ENCODE assay signal across 18 cellular contexts in genomic region chr9:119986205-119986604, GRCh38.
DNase-seq lines count a peak whose midpoint lies in the region; ATAC-seq, FAIRE-seq and TF ChIP-seq lines count a peak whose summit lies in the region.
"Had no signal": no experiment of that assay in that cellular context is flagged by ENCODE, and none has a peak within 500 bp of the region (broad histone marks: within the 10 kb centered on the region; RNA-seq: fewer than 3 reads in every experiment).

No MANE protein-coding gene starts in this region.

- intact Hi-C loops in right lobe of liver (cut with DNase I) (no loop called here), HepG2 (cut with micrococcal nuclease; ENCODE audit: unreplicated experiment) (no loop called here)

- H3K27me3 ChIP-seq in right lobe of liver (no peaks in the 10 kb centered on the region), HepG2 (ENCODE audit: control insufficient read depth in 1 of 2, insufficient read depth in 2 of 2, low read length in 2 of 2) (no peaks in the 10 kb centered on the region), small intestine (ENCODE audit: control insufficient read depth in 2 of 2, insufficient read depth in 2 of 2, low read length in 2 of 2) (no peaks in the 10 kb centered on the region)
- H3K27me3 ChIP-seq: tibial nerve had no signal

- in situ Hi-C loops in HepG2 (cut with HindIII; ENCODE audit: extremely low pct_ligation_motif_present, low pct_unique_long_range_greater_than_20kb), result no loop called here

- no peaks in the 10 kb centered on the region for H4K20me1 ChIP-seq in HepG2 (ENCODE audit: insufficient read depth, low read length)

- H3K4me1 ChIP-seq in right lobe of liver (no peaks in the 10 kb centered on the region), HepG2 (ENCODE audit: insufficient read depth, low read length) (no peaks in the 10 kb centered on the region), small intestine (ENCODE audit: control insufficient read depth in 2 of 2, insufficient read depth in 1 of 2, low read depth in 1 of 2, low read length in 1 of 2) (no peaks in the 10 kb centered on the region)
- H3K4me1 ChIP-seq: left ventricle myocardium inferior, tibial nerve had no signal

- H3K9me3 ChIP-seq in right lobe of liver (no peaks in the 10 kb centered on the region), HepG2 (ENCODE audit: low read length) (no peaks in the 10 kb centered on the region), small intestine (ENCODE audit: control insufficient read depth, low read depth) (no peaks in the 10 kb centered on the region)
- H3K9me3 ChIP-seq: left ventricle myocardium inferior, tibial nerve had no signal

- H3K4me2 ChIP-seq in HepG2 (ENCODE audit: low read depth, low read length), result no peak overlapping the region

- ATAC-seq in right lobe of liver (peak in 3 of 4 donors; percentile 31 to 58 (median 38)), HepG2 (no peak), GM19452 (IDR thresholded peaks at IDR 0.05; ENCODE audit: unreplicated experiment) (no peak), GM19023 (IDR thresholded peaks at IDR 0.05; ENCODE audit: unreplicated experiment) (no peak)
- ATAC-seq: activated naive CD8-positive, alpha-beta T cell treated with anti-CD3 and anti-CD28 coated beads, Interleukin-2, amount 50 U/mL, for 24 hours; Right ventricle myocardium inferior had no signal

- POLR2A ChIA-PET in HepG2 (lab: Yijun Ruan, JAX), result no interaction called here

- peak in 1 of 4 donors; percentile 16 for TF ChIP-seq CTCF in right lobe of liver (IDR thresholded peaks at IDR 0.05)
- TF ChIP-seq CTCF in HepG2 (CRISPR knock-in tag; IDR thresholded peaks at IDR 0.05), result no peak

- no peak overlapping the region for H3K27ac ChIP-seq in right lobe of liver
- no peak overlapping the region for H3K27ac ChIP-seq in HepG2 (ENCODE audit: extremely low read length, insufficient read depth, low read length)
- no peak overlapping the region for H3K27ac ChIP-seq in small intestine (ENCODE audit: low read depth in 1 of 2, low read length in 1 of 2)
- H3K27ac ChIP-seq: left ventricle myocardium inferior, tibial nerve had no signal

- no peak for FAIRE-seq in HepG2 (lab: Jason Lieb, UNC)
- no peak for FAIRE-seq in small intestine (lab: Jason Lieb, UNC)
- FAIRE-seq: colon had no signal

- DNase-seq in right lobe of liver, result peak in 1 of 3 donors; percentile 28
- DNase-seq in HepG2 (ENCODE audit: low spot score), result no peak
- DNase-seq in NCI-H2029 (lab: John Stamatoyannopoulos, UW), result peak; percentile 66
- DNase-seq in SHP77 treated with DMSO at 0.1 percent for 48 hours (lab: John Stamatoyannopoulos, UW), result peak; percentile 71
- peak; percentile 3 for DNase-seq in small intestine
- DNase-seq in NCI-H226, result no peak
- DNase-seq: activated CD4-positive, alpha-beta T cell treated with anti-CD3 and anti-CD28 coated beads, Interleukin-2, amount 10 ng/mL, durations not matched to agents 7 days and 5 days; activated naive CD8-positive, alpha-beta T cell treated with anti-CD3 and anti-CD28 coated beads, Interleukin-2, amount 50 U/mL, for 24 hours; DMS79 treated with DMSO at 0.1 percent for 48 hours; GOT3; left ventricle myocardium inferior; posterior cingulate gyrus; stimulated activated naive CD4-positive, alpha-beta T cell treated with Interleukin-2 at 50 U/mL for 16 hours had no signal

- no peak for TF ChIP-seq POLR2A in right lobe of liver (IDR thresholded peaks at IDR 0.05)
- no peak for TF ChIP-seq POLR2A in HepG2 (IDR thresholded peaks at IDR 0.05; ENCODE audit: insufficient read depth in 1 of 2, low read depth in 2 of 2, low read length in 2 of 2)

- TF ChIP-seq EP300 in HepG2 (IDR thresholded peaks at IDR 0.05; ENCODE audit: low read depth in 2 of 2, low read length in 2 of 2) (no peak), HepG2 (CRISPR knock-in tag; IDR thresholded peaks at IDR 0.05; ENCODE audit: borderline replicate concordance) (no peak)

- H3K9ac ChIP-seq in HepG2 (ENCODE audit: insufficient read depth, low read depth, low read length), result no peak overlapping the region

- H2AFZ ChIP-seq in HepG2 (ENCODE audit: low read length), result no peak overlapping the region

- H3K4me3 ChIP-seq in right lobe of liver (no peak overlapping the region), HepG2 (replicated peaks in 1 of 3; ENCODE audit: insufficient read depth in 1 of 3, low read depth in 2 of 3, low read length in 3 of 3) (no peak overlapping the region), small intestine (ENCODE audit: low read depth in 1 of 2, low read length in 2 of 2) (no peak overlapping the region)
- H3K4me3 ChIP-seq: left ventricle myocardium inferior, tibial nerve had no signal

- 33% methylated on average over 1 of the region's 4 CpGs for WGBS in right lobe of liver (ENCODE audit: insufficient coverage, low coverage, low lambda C conversion rate, missing lambda C conversion rate)
- no CpG with 5 or more reads among the region's 4 CpGs for WGBS in HepG2 (ENCODE audit: low lambda C conversion rate)
- WGBS in small intestine, 3 donors, result 8 to 42% (median 12%) methylated on average over 4 of the region's 4 CpGs

- CTCF ChIA-PET in HepG2 (lab: Yijun Ruan, JAX; ENCODE audit: low intra/inter-chr PET ratio, low total read pairs), result no interaction called here

- no peak for TF ChIP-seq RAD21 in HepG2 (CRISPR knock-in tag; IDR thresholded peaks at IDR 0.05)

- no peaks in the 10 kb centered on the region for H3K79me2 ChIP-seq in HepG2 (ENCODE audit: insufficient read depth, low read length)

- no TSS peak for BruUV-seq in HepG2 (replicated peaks; lab: Mats Ljungman, UMichigan)

- H3K36me3 ChIP-seq in right lobe of liver (no peaks in the 10 kb centered on the region), HepG2 (replicated peaks in 1 of 2; ENCODE audit: control insufficient read depth in 1 of 2, insufficient read depth in 2 of 2, low read length in 2 of 2) (no peaks in the 10 kb centered on the region), small intestine (ENCODE audit: control insufficient read depth in 2 of 2, insufficient read depth in 2 of 2, low read length in 2 of 2) (no peaks in the 10 kb centered on the region)
- H3K36me3 ChIP-seq: left ventricle myocardium inferior, tibial nerve had no signal

TF ChIP-seq in HepG2, 621 proteins besides CTCF, POLR2A, EP300 and RAD21:
- no peak for TF ChIP-seq ZNF17 (CRISPR knock-in tag; IDR thresholded peaks at IDR 0.05)

Comparison
In these comparisons a context has a peak if more than half of its experiments do, and no peak if none do; other contexts are left out.
1. ATAC-seq: peak in right lobe of liver (3 of 4); none in HepG2 (single experiment), GM19452 (single experiment) and GM19023 (single experiment).
2. DNase-seq: peak in NCI-H2029 (single experiment), SHP77 treated with DMSO at 0.1 percent for 48 hours (single experiment) and small intestine (single experiment); none in HepG2 (single experiment) and NCI-H226 (single experiment).